8 cellular contexts compared by ENCODE assay signal in genomic region chr1:41728403-41729202, GRCh38.
A peak's percentile ranks its signal among the peaks of the same experiment; 100 is the strongest.
DNase-seq lines count a peak whose midpoint lies in the region; ATAC-seq lines count a peak whose summit lies in the region.

No MANE protein-coding gene starts in this region.

- no peak overlapping the region for H2BK120ac ChIP-seq in mesenchymal stem cell (ENCODE audit: low read depth, low read length)

- H3K4me3 ChIP-seq in mesenchymal stem cell (ENCODE audit: insufficient read depth in 1 of 2, low read depth in 1 of 2, low read length in 2 of 2) = no peak overlapping the region

- ATAC-seq in GM19035 (IDR thresholded peaks at IDR 0.05; ENCODE audit: unreplicated experiment) (peak; percentile 80), HG03139 (IDR thresholded peaks at IDR 0.05; ENCODE audit: unreplicated experiment) (peak; percentile 72)

- no peaks in the 10 kb centered on the region for H3K36me3 ChIP-seq in mesenchymal stem cell (ENCODE audit: control insufficient read depth in 1 of 2, insufficient read depth in 2 of 2, low read depth in 1 of 2, low read length in 2 of 2)

- H2BK15ac ChIP-seq in mesenchymal stem cell (ENCODE audit: low read depth, poor library complexity, severe bottlenecking) = no peak overlapping the region

- H3K4me2 ChIP-seq in mesenchymal stem cell (ENCODE audit: low read length, poor library complexity, severe bottlenecking) = no peak overlapping the region

- WGBS in mesenchymal stem cell = 86% methylated on average over 12 of the region's 12 CpGs

- H3K27me3 ChIP-seq in mesenchymal stem cell (ENCODE audit: control insufficient read depth in 1 of 2, insufficient read depth in 1 of 2, low read length in 2 of 2) = peaks cover 0 to 28% of the 10 kb centered on the region in 2 experiments

- H3K4ac ChIP-seq in mesenchymal stem cell (ENCODE audit: low read depth in 1 of 2, low read length in 2 of 2) = no peak overlapping the region

- H3K4me1 ChIP-seq in mesenchymal stem cell (ENCODE audit: control insufficient read depth, insufficient read depth, low read depth, low read length) = peaks cover 11% of the 10 kb centered on the region

- H2AFZ ChIP-seq in mesenchymal stem cell (ENCODE audit: low read depth, low read length) = no peak overlapping the region

- H3K23ac ChIP-seq in mesenchymal stem cell (ENCODE audit: low read length in 2 of 2) = no peak overlapping the region

- no peak overlapping the region for H3K9ac ChIP-seq in mesenchymal stem cell (ENCODE audit: low read length)

- no peak overlapping the region for H3K18ac ChIP-seq in mesenchymal stem cell (ENCODE audit: low read depth in 1 of 2, low read length in 2 of 2)

- no peak overlapping the region for H4K91ac ChIP-seq in mesenchymal stem cell (ENCODE audit: low read length)

- DNase-seq in CD1c-positive myeloid dendritic cell (ENCODE audit: extremely low spot score) = peak; percentile 89
- peak; percentile 43 for DNase-seq in UCSD-AML1 (lab: John Stamatoyannopoulos, UW; ENCODE audit: unreplicated experiment)
- peak; percentile 23 for DNase-seq in mesenchymal stem cell
- DNase-seq in SIG-M5 treated with dmso at 0.1 percent for 504 hours (lab: John Stamatoyannopoulos, UW; ENCODE audit: unreplicated experiment) = no peak
- no peak for DNase-seq in NCI-H1417 treated with DMSO at 0.1 percent for 48 hours (lab: John Stamatoyannopoulos, UW)
- DNase-seq in SW 1271 (lab: John Stamatoyannopoulos, UW) = no peak

- no peak overlapping the region for H3K27ac ChIP-seq in mesenchymal stem cell (ENCODE audit: low read length, poor library complexity, severe bottlenecking)

- H2BK12ac ChIP-seq in mesenchymal stem cell (ENCODE audit: low read length in 2 of 2) = no peak overlapping the region

- H3K14ac ChIP-seq in mesenchymal stem cell (ENCODE audit: low read length in 2 of 2) = no peak overlapping the region

- no peak overlapping the region for H4K8ac ChIP-seq in mesenchymal stem cell (ENCODE audit: low read length)

- H3K9me3 ChIP-seq in mesenchymal stem cell (ENCODE audit: control insufficient read depth, low read length) = peaks cover 8% of the 10 kb centered on the region

- no peak overlapping the region for H2BK5ac ChIP-seq in mesenchymal stem cell (ENCODE audit: low read depth, low read length, poor library complexity, severe bottlenecking)

- no peak overlapping the region for H2AK5ac ChIP-seq in mesenchymal stem cell (ENCODE audit: low read length, severe bottlenecking)

- H3K79me1 ChIP-seq in mesenchymal stem cell (replicated peaks; ENCODE audit: low read length, poor library complexity, severe bottlenecking) = peaks cover 28% of the 10 kb centered on the region

Comparison
In these comparisons a context has a peak if more than half of its experiments do, and no peak if none do; other contexts are left out.
1. DNase-seq: peak in CD1c-positive myeloid dendritic cell (single experiment), UCSD-AML1 (single experiment) and mesenchymal stem cell (single experiment); none in SIG-M5 treated with dmso at 0.1 percent for 504 hours (single experiment), NCI-H1417 treated with DMSO at 0.1 percent for 48 hours (single experiment) and SW 1271 (0 of 2).